ENCODE assay signal across 15 cellular contexts in genomic region chr11:72768581-72768980, GRCh38. TPM values are rescaled to one million over a fixed set of nuclear protein-coding genes. Genes with fewer than 3 reads are reported as not detected.
DNase-seq lines count a peak whose midpoint lies in the region; ATAC-seq and TF ChIP-seq lines count a peak whose summit lies in the region.
"Had no signal": no experiment of that assay in that cellular context is flagged by ENCODE, and none has a peak within 500 bp of the region (broad histone marks: within the 10 kb centered on the region; RNA-seq: fewer than 3 reads in every experiment).

No MANE protein-coding gene starts in this region.

- no TSS peak for BruUV-seq in Calu3 (replicated peaks; lab: Mats Ljungman, UMichigan)

- POLR2A ChIA-PET in HEK293 (lab: Yijun Ruan, JAX): interaction anchor here (0.6 kb wide), 1 partner anchor 8 kb away, joined by 4 read pairs; no protein-coding TSS in a partner anchor
- POLR2A ChIA-PET in activated CD4-positive, alpha-beta memory T cell treated with anti-CD3 and anti-CD28 coated beads for 36 hours (lab: Charles Lee): no interaction called here

- H3K27me3 Mint-ChIP-seq in Calu3 (ENCODE audit: unreplicated experiment) (no peaks in the 10 kb centered on the region), memory B cell (no peaks in the 10 kb centered on the region)
- H3K27me3 Mint-ChIP-seq in stimulated activated memory B cell treated with anti-CD40 and anti-IgM and Interleukin-4, amounts not matched to agents 10 μg/mL and 1 μg/mL and 100 μg/mL, for 72 hours: no peaks in the 10 kb centered on the region
- H3K27me3 Mint-ChIP-seq in activated CD4-positive, alpha-beta memory T cell treated with anti-CD3 and anti-CD28 coated beads for 36 hours: no peaks in the 10 kb centered on the region
- H3K27me3 Mint-ChIP-seq: CD4-positive, alpha-beta memory T cell had no signal

- intact Hi-C loops in Calu3 (cut with micrococcal nuclease; ENCODE audit: unreplicated experiment) (no loop called here), sciatic nerve (cut with DNase I) (no loop called here)
- intact Hi-C loops in activated CD4-positive, alpha-beta memory T cell treated with anti-CD3 and anti-CD28 coated beads for 36 hours (cut with micrococcal nuclease): no loop called here

- no peak overlapping the region for H3K4me3 Mint-ChIP-seq in Calu3 (ENCODE audit: low read depth, unreplicated experiment)
- H3K4me3 Mint-ChIP-seq in memory B cell: no peak overlapping the region
- H3K4me3 Mint-ChIP-seq in stimulated activated memory B cell treated with anti-CD40 and anti-IgM and Interleukin-4, amounts not matched to agents 10 μg/mL and 1 μg/mL and 100 μg/mL, for 72 hours: no peak overlapping the region
- no peak overlapping the region for H3K4me3 Mint-ChIP-seq in activated CD4-positive, alpha-beta memory T cell treated with anti-CD3 and anti-CD28 coated beads for 36 hours
- H3K4me3 Mint-ChIP-seq: CD4-positive, alpha-beta memory T cell had no signal

- H3K36me3 ChIP-seq in HEK293 (ENCODE audit: control insufficient read depth in 2 of 2, insufficient read depth in 1 of 2, low read length in 2 of 2): no peaks in the 10 kb centered on the region
- H3K36me3 ChIP-seq: BE2C had no signal

- H3K4me3 ChIP-seq in HEK293 (ENCODE audit: low read depth, low read length): no peak overlapping the region
- H3K4me3 ChIP-seq: A549 had no signal

- H3K36me3 Mint-ChIP-seq in Calu3 (ENCODE audit: insufficient read depth, unreplicated experiment): peaks cover 17% of the 10 kb centered on the region
- peaks cover 6% of the 10 kb centered on the region for H3K36me3 Mint-ChIP-seq in memory B cell
- H3K36me3 Mint-ChIP-seq in stimulated activated memory B cell treated with anti-CD40 and anti-IgM and Interleukin-4, amounts not matched to agents 10 μg/mL and 1 μg/mL and 100 μg/mL, for 72 hours: peaks cover 13% of the 10 kb centered on the region
- no peaks in the 10 kb centered on the region for H3K36me3 Mint-ChIP-seq in activated CD4-positive, alpha-beta memory T cell treated with anti-CD3 and anti-CD28 coated beads for 36 hours

- ATAC-seq in memory B cell (ENCODE audit: low read depth) (no peak), sciatic nerve (no peak)
- no peak for ATAC-seq in stimulated activated memory B cell treated with anti-CD40 and anti-IgM and Interleukin-4, amounts not matched to agents 10 μg/mL and 1 μg/mL and 100 μg/mL, for 72 hours
- ATAC-seq: A549, HCT116 had no signal

- H3K27ac Mint-ChIP-seq in Calu3 (ENCODE audit: unreplicated experiment) (peak overlapping the region; percentile 16), memory B cell (peak overlapping the region; percentile 16)
- H3K27ac Mint-ChIP-seq in stimulated activated memory B cell treated with anti-CD40 and anti-IgM and Interleukin-4, amounts not matched to agents 10 μg/mL and 1 μg/mL and 100 μg/mL, for 72 hours: peak overlapping the region; percentile 15
- no peak overlapping the region for H3K27ac Mint-ChIP-seq in activated CD4-positive, alpha-beta memory T cell treated with anti-CD3 and anti-CD28 coated beads for 36 hours

- DNase-seq in Calu3: no peak
- no peak for DNase-seq in memory B cell (ENCODE audit: low spot score in 2 of 2)
- DNase-seq in sciatic nerve (ENCODE audit: low spot score): no peak
- no peak for DNase-seq in substantia nigra (lab: John Stamatoyannopoulos, UW)
- no peak for DNase-seq in activated CD4-positive, alpha-beta memory T cell treated with anti-CD3 and anti-CD28 coated beads for 36 hours
- DNase-seq: BE2C; CD4-positive, alpha-beta memory T cell; DND-41; GDM1; IMR-90 had no signal

- no peaks in the 10 kb centered on the region for H3K9me3 ChIP-seq in HEK293 (ENCODE audit: control insufficient read depth, insufficient read depth, low read depth, low read length)
- H3K9me3 ChIP-seq: A549, BE2C had no signal

- H3K4me1 Mint-ChIP-seq in Calu3 (ENCODE audit: low read depth, unreplicated experiment) (peaks cover 16% of the 10 kb centered on the region), memory B cell (peaks cover 15% of the 10 kb centered on the region)
- H3K4me1 Mint-ChIP-seq in stimulated activated memory B cell treated with anti-CD40 and anti-IgM and Interleukin-4, amounts not matched to agents 10 μg/mL and 1 μg/mL and 100 μg/mL, for 72 hours: peaks cover 35% of the 10 kb centered on the region
- H3K4me1 Mint-ChIP-seq in activated CD4-positive, alpha-beta memory T cell treated with anti-CD3 and anti-CD28 coated beads for 36 hours (ENCODE audit: low read depth): peaks cover 2% of the 10 kb centered on the region

- no peak overlapping the region for H3K27ac ChIP-seq in HEK293 (ENCODE audit: extremely low read depth, low read depth, low read length)
- H3K27ac ChIP-seq in substantia nigra (ENCODE audit: low read depth, low read length, poor library complexity, severe bottlenecking): no peak overlapping the region
- H3K27ac ChIP-seq: A549, C4-2B had no signal

- CTCF ChIA-PET in Calu3 (lab: Charles Lee): no interaction called here
- CTCF ChIA-PET in HEK293 (lab: Yijun Ruan, JAX): no interaction called here
- CTCF ChIA-PET in activated CD4-positive, alpha-beta memory T cell treated with anti-CD3 and anti-CD28 coated beads for 36 hours (lab: Charles Lee): interaction anchor here (1.7 kb wide), 1 partner anchor 25 kb away, joined by 8 read pairs; the partner anchor contains the start of gene STARD10

- H3K9me3 Mint-ChIP-seq in Calu3 (ENCODE audit: low read depth, unreplicated experiment): no peaks in the 10 kb centered on the region
- H3K9me3 Mint-ChIP-seq in memory B cell: no peaks in the 10 kb centered on the region
- H3K9me3 Mint-ChIP-seq in stimulated activated memory B cell treated with anti-CD40 and anti-IgM and Interleukin-4, amounts not matched to agents 10 μg/mL and 1 μg/mL and 100 μg/mL, for 72 hours: no peaks in the 10 kb centered on the region
- H3K9me3 Mint-ChIP-seq in activated CD4-positive, alpha-beta memory T cell treated with anti-CD3 and anti-CD28 coated beads for 36 hours: no peaks in the 10 kb centered on the region
- H3K9me3 Mint-ChIP-seq: CD4-positive, alpha-beta memory T cell had no signal

- TF ChIP-seq CTCF in Calu3 (IDR thresholded peaks at IDR 0.05; ENCODE audit: unreplicated experiment) (no peak), HEK293 (tag by site-specific recombination; IDR thresholded peaks at IDR 0.05) (no peak)

- H3K4me1 ChIP-seq in HEK293 (ENCODE audit: control insufficient read depth, insufficient read depth, low read length): no peaks in the 10 kb centered on the region

TF ChIP-seq in HEK293, 187 proteins besides CTCF, POLR2A, EP300 and RAD21:
- TF ChIP-seq REPIN1 (tag by site-specific recombination; IDR thresholded peaks at IDR 0.05; ENCODE audit: low read depth) (no peak), GLIS1 (tag by site-specific recombination; IDR thresholded peaks at IDR 0.05) (peak; percentile 95)

RNA-seq across cellular contexts. Expression of gene ARAP1, which starts 16.4 kb away (rescaled TPM):
- total RNA-seq in Calu3 (2022): 53.0 and 61.3 TPM in 2 replicates
- 129 TPM for total RNA-seq in sciatic nerve
- total RNA-seq in activated CD4-positive, alpha-beta memory T cell treated with anti-CD3 and anti-CD28 coated beads for 36 hours: 10 to 100 TPM; 77.4 to 79.6 TPM

RNA-seq across cellular contexts. Expression of gene STARD10, which starts 25.3 kb away (rescaled TPM):
- total RNA-seq in Calu3 (2022) (55.1 and 68.9 TPM in 2 replicates), sciatic nerve (27.2 TPM)
- 10 to 100 TPM; 14.8 to 16.8 TPM for total RNA-seq in activated CD4-positive, alpha-beta memory T cell treated with anti-CD3 and anti-CD28 coated beads for 36 hours

RNA-seq across cellular contexts. Expression of gene ATG16L2, which starts 45.6 kb away (rescaled TPM):
- 28.7 and 29.1 TPM in 2 replicates for total RNA-seq in Calu3 (2022)
- total RNA-seq in sciatic nerve: 79.7 TPM
- total RNA-seq in activated CD4-positive, alpha-beta memory T cell treated with anti-CD3 and anti-CD28 coated beads for 36 hours: 10 to 100 TPM; 79.7 to 91.1 TPM
